ENCODE assay signal across 25 cellular contexts in the genomic region with DNA sequence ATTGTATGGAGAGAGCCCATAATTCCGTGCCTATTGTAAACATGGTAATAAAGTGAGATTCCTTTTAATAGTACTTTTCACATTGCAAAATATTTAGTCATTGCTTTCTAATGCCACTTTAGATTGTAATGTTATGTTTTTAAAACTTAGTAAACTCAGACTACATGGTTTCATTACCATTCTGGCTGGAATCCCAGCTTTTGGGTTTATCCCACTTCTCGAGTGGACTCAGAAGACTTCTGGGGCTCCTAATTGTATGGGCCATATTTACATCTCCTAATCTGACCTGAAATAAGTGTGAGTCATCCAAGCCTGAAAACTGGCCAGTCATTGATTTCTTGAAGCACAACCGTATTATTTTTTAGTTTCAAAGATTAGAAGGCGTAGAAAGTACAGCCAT.
"Had no signal": no experiment of that assay in that cellular context is flagged by ENCODE, and none has a peak within 500 bp of the region (broad histone marks: within the 10 kb centered on the region; RNA-seq: fewer than 3 reads in every experiment).

No MANE protein-coding gene starts in this region.

- H3K36me3 Mint-ChIP-seq: activated CD4-positive, alpha-beta memory T cell treated with anti-CD3 and anti-CD28 coated beads for 36 hours; activated naive CD4-positive, alpha-beta T cell treated with anti-CD3 and anti-CD28 coated beads, Interleukin-2, amount 10 ng/mL, durations not matched to agents 7 days and 5 days; stimulated activated effector memory CD8-positive, alpha-beta T cell treated with anti-CD3 and anti-CD28 coated beads, Interleukin-12 subunit alpha, Interleukin-12 subunit beta, amount 100 ng/mL, for 72 hours; type B pancreatic cell had no signal

- H3K4me1 Mint-ChIP-seq: activated CD4-positive, alpha-beta T cell treated with anti-CD3 and anti-CD28 coated beads, Interleukin-2, amount 10 ng/mL, durations not matched to agents 24 days and 14 days; activated naive CD4-positive, alpha-beta T cell treated with anti-CD3 and anti-CD28 coated beads, Interleukin-2, amount 10 ng/mL, durations not matched to agents 7 days and 5 days; stimulated activated effector memory CD8-positive, alpha-beta T cell treated with anti-CD3 and anti-CD28 coated beads, Interleukin-12 subunit alpha, Interleukin-12 subunit beta, amount 100 ng/mL, for 72 hours had no signal

- H3K9me3 Mint-ChIP-seq: activated CD4-positive, alpha-beta memory T cell treated with anti-CD3 and anti-CD28 coated beads for 36 hours; activated CD4-positive, alpha-beta T cell treated with anti-CD3 and anti-CD28 coated beads, Interleukin-2, amount 10 ng/mL, durations not matched to agents 24 days and 14 days; activated naive CD4-positive, alpha-beta T cell treated with anti-CD3 and anti-CD28 coated beads, Interleukin-2, amount 10 ng/mL, durations not matched to agents 7 days and 5 days; activated T-helper 1 cell treated with anti-CD3 and anti-CD28 coated beads, Interleukin-12 subunit alpha, Interleukin-12 subunit beta, Interleukin-2, Interleukin-4 antibody, amounts not matched to agents 30 ng/mL and 10 ng/mL and 1 ng/mL, durations not matched to agents 14 hours and 24 hours and 36 hours; nephron; type B pancreatic cell had no signal

- H3K27ac ChIP-seq: esophagus muscularis mucosa, left ventricle myocardium inferior, skin epidermis, uterus had no signal

- H3K9me3 ChIP-seq: esophagus muscularis mucosa, left ventricle myocardium inferior, mucosa of descending colon, uterus had no signal

- H3K4me1 ChIP-seq: left ventricle myocardium inferior, uterus had no signal

- H3K4me3 ChIP-seq: esophagus muscularis mucosa, left ventricle myocardium inferior, lung, mucosa of descending colon, skin epidermis, uterus had no signal

- H3K4me3 Mint-ChIP-seq: activated CD4-positive, alpha-beta memory T cell treated with anti-CD3 and anti-CD28 coated beads for 36 hours; activated CD4-positive, alpha-beta T cell treated with anti-CD3 and anti-CD28 coated beads, Interleukin-2, amount 10 ng/mL, durations not matched to agents 24 days and 14 days; activated naive CD4-positive, alpha-beta T cell treated with anti-CD3 and anti-CD28 coated beads, Interleukin-2, amount 10 ng/mL, durations not matched to agents 7 days and 5 days; activated T-helper 1 cell treated with anti-CD3 and anti-CD28 coated beads, Interleukin-12 subunit alpha, Interleukin-12 subunit beta, Interleukin-2, Interleukin-4 antibody, amounts not matched to agents 30 ng/mL and 10 ng/mL and 1 ng/mL, durations not matched to agents 14 hours and 24 hours and 36 hours; nephron; stimulated activated effector memory CD8-positive, alpha-beta T cell treated with anti-CD3 and anti-CD28 coated beads, Interleukin-12 subunit alpha, Interleukin-12 subunit beta, amount 100 ng/mL, for 72 hours; stimulated activated naive CD8-positive, alpha-beta T cell treated with anti-CD3 and anti-CD28 coated beads, Interleukin-15, Interleukin-2, amounts not matched to agents 100 ng/mL and 50 ng/mL, for 24 hours; type B pancreatic cell had no signal

- DNase-seq: activated CD4-positive, alpha-beta memory T cell treated with anti-CD3 and anti-CD28 coated beads for 36 hours; activated CD4-positive, alpha-beta T cell treated with anti-CD3 and anti-CD28 coated beads, Interleukin-2, amount 10 ng/mL, durations not matched to agents 24 days and 14 days; activated CD4-positive, CD25-positive, alpha-beta regulatory T cell treated with anti-CD3 and anti-CD28 coated beads, Interleukin-2, amount 50 U/mL, for 72 hours; activated CD8-positive, alpha-beta memory T cell treated with anti-CD3 and anti-CD28 coated beads, Interleukin-2, amount 50 U/mL, for 4 hours; activated effector memory CD4-positive, alpha-beta T cell treated with anti-CD3 and anti-CD28 coated beads, Interleukin-2, amount 50 U/mL, for 16 hours; activated naive CD4-positive, alpha-beta T cell treated with anti-CD3 and anti-CD28 coated beads, Interleukin-2, amount 10 ng/mL, durations not matched to agents 7 days and 5 days; activated T-cell treated with anti-CD3 and anti-CD28 coated beads, Interleukin-2, amount 50 U/mL, for 1 hour; dermis blood vessel endothelial cell; effector CD4-positive, alpha-beta T cell; foreskin melanocyte; left ventricle myocardium inferior; mucosa of descending colon; stimulated activated CD4-positive, alpha-beta T cell treated with anti-CD3 and anti-CD28 coated beads, Interleukin-4, amount 100 ng/mL, for 24 hours; substantia nigra; T-helper 2 cell; uterus had no signal

- ATAC-seq: mucosa of descending colon; sciatic nerve; stimulated activated effector memory CD8-positive, alpha-beta T cell treated with anti-CD3 and anti-CD28 coated beads, Interleukin-12 subunit alpha, Interleukin-12 subunit beta, amount 100 ng/mL, for 72 hours had no signal

- H3K27me3 Mint-ChIP-seq: activated CD4-positive, alpha-beta memory T cell treated with anti-CD3 and anti-CD28 coated beads for 36 hours; activated CD4-positive, alpha-beta T cell treated with anti-CD3 and anti-CD28 coated beads, Interleukin-2, amount 10 ng/mL, durations not matched to agents 24 days and 14 days; activated naive CD4-positive, alpha-beta T cell treated with anti-CD3 and anti-CD28 coated beads, Interleukin-2, amount 10 ng/mL, durations not matched to agents 7 days and 5 days had no signal

- H3K27ac Mint-ChIP-seq: activated CD4-positive, alpha-beta memory T cell treated with anti-CD3 and anti-CD28 coated beads for 36 hours; activated CD4-positive, alpha-beta T cell treated with anti-CD3 and anti-CD28 coated beads, Interleukin-2, amount 10 ng/mL, durations not matched to agents 24 days and 14 days; activated naive CD4-positive, alpha-beta T cell treated with anti-CD3 and anti-CD28 coated beads, Interleukin-2, amount 10 ng/mL, durations not matched to agents 7 days and 5 days; activated T-helper 1 cell treated with anti-CD3 and anti-CD28 coated beads, Interleukin-12 subunit alpha, Interleukin-12 subunit beta, Interleukin-2, Interleukin-4 antibody, amounts not matched to agents 30 ng/mL and 10 ng/mL and 1 ng/mL, durations not matched to agents 14 hours and 24 hours and 36 hours; nephron; stimulated activated effector memory CD8-positive, alpha-beta T cell treated with anti-CD3 and anti-CD28 coated beads, Interleukin-12 subunit alpha, Interleukin-12 subunit beta, amount 100 ng/mL, for 72 hours; stimulated activated naive CD8-positive, alpha-beta T cell treated with anti-CD3 and anti-CD28 coated beads, Interleukin-15, Interleukin-2, amounts not matched to agents 100 ng/mL and 50 ng/mL, for 24 hours; type B pancreatic cell had no signal

- H3K36me3 ChIP-seq: esophagus muscularis mucosa, left ventricle myocardium inferior, uterus had no signal

- H3K27me3 ChIP-seq: esophagus muscularis mucosa, uterus had no signal
